ENCODE assay signal across 16 cellular contexts in genomic region chr11:19576903-19577302, GRCh38.
A peak's percentile ranks its signal among the peaks of the same experiment; 100 is the strongest.
DNase-seq lines count a peak whose midpoint lies in the region; ATAC-seq, FAIRE-seq and TF ChIP-seq lines count a peak whose summit lies in the region.
"Had no signal": no experiment of that assay in that cellular context is flagged by ENCODE, and none has a peak within 500 bp of the region (broad histone marks: within the 10 kb centered on the region; RNA-seq: fewer than 3 reads in every experiment).

No MANE protein-coding gene starts in this region.

- FAIRE-seq in HepG2 (lab: Jason Lieb, UNC): no peak

- H3K27ac ChIP-seq in liver (ENCODE audit: low read depth in 1 of 2, low read length in 2 of 2) (peak overlapping the region; percentile 52 to 54), HepG2 (ENCODE audit: extremely low read length, insufficient read depth, low read length) (no peak overlapping the region), layer of hippocampus (ENCODE audit: low read depth, low read length) (peak overlapping the region; percentile 54)

- no peaks in the 10 kb centered on the region for H3K27me3 ChIP-seq in liver (ENCODE audit: control insufficient read depth in 4 of 4, insufficient read depth in 4 of 4, low read length in 3 of 4)
- H3K27me3 ChIP-seq in HepG2 (ENCODE audit: control insufficient read depth in 1 of 2, insufficient read depth in 2 of 2, low read length in 2 of 2): peaks cover 1 to 4% of the 10 kb centered on the region in 2 experiments; a peak in 1 of 5 replicates
- no peaks in the 10 kb centered on the region for H3K27me3 ChIP-seq in layer of hippocampus (ENCODE audit: control insufficient read depth, insufficient read depth, low read length)
- no peaks in the 10 kb centered on the region for H3K27me3 ChIP-seq in skeletal muscle satellite cell (ENCODE audit: control insufficient read depth, insufficient read depth, low read length)

- TF ChIP-seq EP300 in HepG2 (IDR thresholded peaks at IDR 0.05; ENCODE audit: low read depth in 2 of 2, low read length in 2 of 2) (no peak), HepG2 (CRISPR knock-in tag; IDR thresholded peaks at IDR 0.05; ENCODE audit: borderline replicate concordance) (no peak)

- H3K4me1 ChIP-seq in liver (ENCODE audit: control insufficient read depth in 4 of 4, insufficient read depth in 4 of 4, low read length in 3 of 4) (peaks cover 3 to 5% (median 4%) of the 10 kb centered on the region in 4 donors), HepG2 (ENCODE audit: insufficient read depth, low read length) (no peaks in the 10 kb centered on the region), skeletal muscle satellite cell (ENCODE audit: control insufficient read depth, insufficient read depth, low read length) (peaks cover 34% of the 10 kb centered on the region)

- intact Hi-C loops in HepG2 (cut with micrococcal nuclease; ENCODE audit: unreplicated experiment): no loop called here

- no peaks in the 10 kb centered on the region for H3K36me3 ChIP-seq in liver (ENCODE audit: control insufficient read depth in 4 of 4, insufficient read depth in 3 of 4, low read depth in 1 of 4, low read length in 3 of 4)
- no peaks in the 10 kb centered on the region for H3K36me3 ChIP-seq in HepG2 (replicated peaks in 1 of 2; ENCODE audit: control insufficient read depth in 1 of 2, insufficient read depth in 2 of 2, low read length in 2 of 2)
- no peaks in the 10 kb centered on the region for H3K36me3 ChIP-seq in skeletal muscle satellite cell (ENCODE audit: insufficient read depth, low read length)

- H3K79me2 ChIP-seq in HepG2 (ENCODE audit: insufficient read depth, low read length): no peaks in the 10 kb centered on the region

- no peak overlapping the region for H3K4me3 ChIP-seq in liver (ENCODE audit: low read depth in 1 of 3, low read length in 3 of 3)
- no peak overlapping the region for H3K4me3 ChIP-seq in HepG2 (replicated peaks in 1 of 3; ENCODE audit: insufficient read depth in 1 of 3, low read depth in 2 of 3, low read length in 3 of 3)
- no peak overlapping the region for H3K4me3 ChIP-seq in skeletal muscle satellite cell (ENCODE audit: low read length)

- no peak overlapping the region for H2AFZ ChIP-seq in HepG2 (ENCODE audit: low read length)

- no peak overlapping the region for H3K9ac ChIP-seq in liver (ENCODE audit: low read depth in 1 of 2, low read length in 2 of 2)
- no peak overlapping the region for H3K9ac ChIP-seq in HepG2 (ENCODE audit: insufficient read depth, low read depth, low read length)
- peak overlapping the region; percentile 11 for H3K9ac ChIP-seq in skeletal muscle satellite cell (ENCODE audit: low read depth, low read length)

- no TSS peak for BruUV-seq in HepG2 (replicated peaks; lab: Mats Ljungman, UMichigan)

- H3K9me3 ChIP-seq in liver (ENCODE audit: control insufficient read depth in 4 of 4, low read length in 3 of 4): no peaks in the 10 kb centered on the region
- H3K9me3 ChIP-seq in HepG2 (ENCODE audit: low read length): no peaks in the 10 kb centered on the region
- no peaks in the 10 kb centered on the region for H3K9me3 ChIP-seq in skeletal muscle satellite cell (replicated peaks; ENCODE audit: low read length)

- 79% methylated on average over 6 of the region's 6 CpGs for WGBS in liver
- 18% methylated on average over 6 of the region's 6 CpGs for WGBS in HepG2 (ENCODE audit: low lambda C conversion rate)

- CTCF ChIA-PET in HepG2 (lab: Yijun Ruan, JAX; ENCODE audit: low intra/inter-chr PET ratio, low total read pairs): no interaction called here

- in situ Hi-C loops in HepG2 (cut with HindIII; ENCODE audit: extremely low pct_ligation_motif_present, low pct_unique_long_range_greater_than_20kb): no loop called here

- H3K4me2 ChIP-seq in HepG2 (ENCODE audit: low read depth, low read length) (no peak overlapping the region), skeletal muscle satellite cell (ENCODE audit: low read length) (peak overlapping the region; percentile 70)

- ATAC-seq in HepG2 (no peak), HG02571 (IDR thresholded peaks at IDR 0.05; ENCODE audit: unreplicated experiment) (no peak), GM18511 (IDR thresholded peaks at IDR 0.05; ENCODE audit: unreplicated experiment) (no peak)

- TF ChIP-seq RAD21 in liver (IDR thresholded peaks at IDR 0.05) (no peak), HepG2 (CRISPR knock-in tag; IDR thresholded peaks at IDR 0.05) (no peak)

- no peaks in the 10 kb centered on the region for H4K20me1 ChIP-seq in HepG2 (ENCODE audit: insufficient read depth, low read length)

- no peak for TF ChIP-seq POLR2A in HepG2 (IDR thresholded peaks at IDR 0.05; ENCODE audit: insufficient read depth in 1 of 2, low read depth in 2 of 2, low read length in 2 of 2)

- no peak for TF ChIP-seq CTCF in liver (IDR thresholded peaks at IDR 0.05; ENCODE audit: low read depth, low read length, missing input control)
- no peak for TF ChIP-seq CTCF in HepG2 (CRISPR knock-in tag; IDR thresholded peaks at IDR 0.05)

- POLR2A ChIA-PET in HepG2 (lab: Yijun Ruan, JAX): no interaction called here

- DNase-seq in HepG2 (ENCODE audit: low spot score) (no peak), DMS 273 treated with DMSO at 0.1 percent for 48 hours (lab: John Stamatoyannopoulos, UW) (no peak), NCI-H69 (lab: John Stamatoyannopoulos, UW) (no peak)
- DNase-seq: activated CD4-positive, CD25-positive, alpha-beta regulatory T cell; activated CD8-positive, alpha-beta memory T cell treated with anti-CD3 and anti-CD28 coated beads, Interleukin-2, amount 50 U/mL, for 4 hours; activated naive CD4-positive, alpha-beta T cell treated with anti-CD3 and anti-CD28 coated beads, Interleukin-2, amount 50 U/mL, for 16 hours; Calu3; mammary epithelial cell; NCI-H187; NCI-H524 treated with DMSO at 0.1 percent for 48 hours; SW 1271 had no signal

TF ChIP-seq in liver, 16 proteins besides CTCF, POLR2A, EP300 and RAD21:
- no peak for TF ChIP-seq EGR1 (IDR thresholded peaks at IDR 0.05; ENCODE audit: low read depth in 2 of 2)
- TF ChIP-seq NR2F2 (IDR thresholded peaks at IDR 0.05): no peak
- TF ChIP-seq GABPA (IDR thresholded peaks at IDR 0.05 in 1 of 2, conservative IDR thresholded peaks at IDR 0.05 in 1 of 2): no peak
- no peak for TF ChIP-seq ATF3 (IDR thresholded peaks at IDR 0.05)
- no peak for TF ChIP-seq MAX (IDR thresholded peaks at IDR 0.05)

TF ChIP-seq in HepG2, 621 proteins besides CTCF, POLR2A, EP300 and RAD21:
- no peak for TF ChIP-seq NAIF1 (CRISPR knock-in tag; IDR thresholded peaks at IDR 0.05; ENCODE audit: borderline replicate concordance)
- no peak for TF ChIP-seq ATRX (CRISPR knock-in tag; IDR thresholded peaks at IDR 0.05; ENCODE audit: borderline replicate concordance)
